In the genomic region with DNA sequence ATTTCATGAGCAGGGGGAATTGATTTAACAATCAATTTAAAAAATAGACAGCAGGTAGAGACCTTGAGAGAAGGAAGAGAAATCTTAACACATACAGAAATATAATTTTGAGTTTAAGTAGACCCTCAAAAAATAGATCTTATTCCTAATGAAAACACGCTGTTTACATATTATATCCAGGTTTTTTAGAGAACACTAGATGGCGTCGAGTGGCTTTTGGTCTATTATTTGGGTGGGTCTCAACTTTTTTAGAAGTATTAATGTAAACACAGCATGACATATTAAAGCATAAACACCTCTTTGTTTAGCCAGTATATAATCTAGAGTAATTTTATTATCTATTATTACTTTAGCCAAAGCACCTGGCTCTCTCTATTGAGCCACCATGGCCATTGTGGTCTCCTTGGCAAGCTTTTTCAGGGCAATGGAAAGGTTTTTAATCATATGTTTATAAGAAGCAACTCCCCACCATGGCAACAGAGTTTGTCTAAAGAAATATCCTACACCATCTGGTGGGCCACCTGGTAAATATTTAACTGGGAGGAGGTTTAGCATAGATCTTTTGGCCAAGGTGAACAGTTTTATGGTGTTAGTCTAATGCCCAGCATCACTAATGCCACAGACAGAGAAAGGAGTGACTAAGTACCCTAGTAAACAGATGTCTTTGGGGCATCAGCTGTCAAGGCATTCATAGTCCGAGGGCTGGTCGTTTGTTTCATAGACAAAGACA, we compare ENCODE assay signal across 13 cellular contexts. TPM values are rescaled to one million over a fixed set of nuclear protein-coding genes. Genes with fewer than 3 reads are reported as not detected.
DNase-seq lines count a peak whose midpoint lies in the region; ATAC-seq and TF ChIP-seq lines count a peak whose summit lies in the region.
"Had no signal": no experiment of that assay in that cellular context is flagged by ENCODE, and none has a peak within 500 bp of the region (broad histone marks: within the 10 kb centered on the region; RNA-seq: fewer than 3 reads in every experiment).

No MANE protein-coding gene starts in this region.

- peak overlapping the region; percentile 77 for H3K27ac Mint-ChIP-seq in activated CD4-positive, alpha-beta memory T cell treated with anti-CD3 and anti-CD28 coated beads, Interleukin-2, amount 10 ng/mL, durations not matched to agents 7 days and 5 days
- no peak overlapping the region for H3K27ac Mint-ChIP-seq in activated CD4-positive, alpha-beta memory T cell treated with anti-CD3 and anti-CD28 coated beads for 36 hours
- peak overlapping the region; percentile 28 to 43 for H3K27ac Mint-ChIP-seq in T-cell
- H3K27ac Mint-ChIP-seq: dendritic cell treated with granulocyte-macrophage colony-stimulating factor and Interleukin-4, amounts not matched to agents 40 ng/mL and 50 ng/mL, for 4 days had no signal

- POLR2A ChIA-PET in activated CD4-positive, alpha-beta memory T cell treated with anti-CD3 and anti-CD28 coated beads, Interleukin-2, amount 10 ng/mL, durations not matched to agents 7 days and 5 days (lab: Charles Lee) = no interaction called here
- POLR2A ChIA-PET in activated CD4-positive, alpha-beta memory T cell treated with anti-CD3 and anti-CD28 coated beads for 36 hours (lab: Charles Lee) = no interaction called here
- POLR2A ChIA-PET in T-cell (lab: Charles Lee) = no interaction called here

- H3K4me3 ChIP-seq in LNCaP clone FGC (ENCODE audit: low read depth, low read length) (no peak overlapping the region), kidney epithelial cell (ENCODE audit: low read depth, low read length) (no peak overlapping the region)
- H3K4me3 ChIP-seq: left ventricle myocardium inferior had no signal

- no peaks in the 10 kb centered on the region for H3K27me3 Mint-ChIP-seq in activated CD4-positive, alpha-beta memory T cell treated with anti-CD3 and anti-CD28 coated beads, Interleukin-2, amount 10 ng/mL, durations not matched to agents 7 days and 5 days
- no peaks in the 10 kb centered on the region for H3K27me3 Mint-ChIP-seq in activated CD4-positive, alpha-beta memory T cell treated with anti-CD3 and anti-CD28 coated beads for 36 hours
- H3K27me3 Mint-ChIP-seq in T-cell = no peaks in the 10 kb centered on the region
- H3K27me3 Mint-ChIP-seq: dendritic cell treated with granulocyte-macrophage colony-stimulating factor and Interleukin-4, amounts not matched to agents 40 ng/mL and 50 ng/mL, for 4 days had no signal

- no peaks in the 10 kb centered on the region for H3K36me3 ChIP-seq in kidney epithelial cell (ENCODE audit: control insufficient read depth, insufficient read depth, low read length)
- H3K36me3 ChIP-seq: left ventricle myocardium inferior had no signal

- no peak for DNase-seq in activated CD4-positive, alpha-beta memory T cell treated with anti-CD3 and anti-CD28 coated beads, Interleukin-2, amount 10 ng/mL, durations not matched to agents 7 days and 5 days
- DNase-seq in activated CD4-positive, alpha-beta memory T cell treated with anti-CD3 and anti-CD28 coated beads for 36 hours = no peak
- no peak for DNase-seq in LNCaP clone FGC (ENCODE audit: low read depth)
- DNase-seq in T-cell = no peak
- DNase-seq in kidney epithelial cell (ENCODE audit: low read depth) = no peak
- DNase-seq in activated T-cell treated with anti-CD3 and anti-CD28 coated beads, Interleukin-2, amount 50 U/mL, for 1 hour = no peak
- no peak for DNase-seq in hepatic stellate cell (ENCODE audit: low spot score)
- DNase-seq in ecto neural progenitor cell (ENCODE audit: low spot score) = no peak
- DNase-seq: activated CD4-positive, CD25-positive, alpha-beta regulatory T cell; left ventricle myocardium inferior had no signal

- intact Hi-C loops in activated CD4-positive, alpha-beta memory T cell treated with anti-CD3 and anti-CD28 coated beads for 36 hours (cut with micrococcal nuclease) = loop anchor here (1.0 kb wide), 1 partner anchor 94 kb away; no protein-coding TSS in a partner anchor

- no peak for ATAC-seq in T-cell (replicated peaks in 1 of 4)

- H3K9me3 Mint-ChIP-seq in activated CD4-positive, alpha-beta memory T cell treated with anti-CD3 and anti-CD28 coated beads, Interleukin-2, amount 10 ng/mL, durations not matched to agents 7 days and 5 days = no peaks in the 10 kb centered on the region
- H3K9me3 Mint-ChIP-seq in activated CD4-positive, alpha-beta memory T cell treated with anti-CD3 and anti-CD28 coated beads for 36 hours = no peaks in the 10 kb centered on the region
- H3K9me3 Mint-ChIP-seq in T-cell = no peaks in the 10 kb centered on the region
- H3K9me3 Mint-ChIP-seq: dendritic cell treated with granulocyte-macrophage colony-stimulating factor and Interleukin-4, amounts not matched to agents 40 ng/mL and 50 ng/mL, for 4 days had no signal

- peak; percentile 30 for TF ChIP-seq CTCF in LNCaP clone FGC (IDR thresholded peaks at IDR 0.05; ENCODE audit: control insufficient read depth, extremely low read depth, insufficient read depth)
- peak; percentile 13 for TF ChIP-seq CTCF in kidney epithelial cell (IDR thresholded peaks at IDR 0.05; ENCODE audit: insufficient read depth, low read length, poor library complexity, severe bottlenecking)

- H3K36me3 Mint-ChIP-seq in activated CD4-positive, alpha-beta memory T cell treated with anti-CD3 and anti-CD28 coated beads, Interleukin-2, amount 10 ng/mL, durations not matched to agents 7 days and 5 days (ENCODE audit: low read depth) = peaks cover 11% of the 10 kb centered on the region
- H3K36me3 Mint-ChIP-seq in activated CD4-positive, alpha-beta memory T cell treated with anti-CD3 and anti-CD28 coated beads for 36 hours = no peaks in the 10 kb centered on the region
- H3K36me3 Mint-ChIP-seq in T-cell = no peaks in the 10 kb centered on the region

- no peaks in the 10 kb centered on the region for H3K27me3 ChIP-seq in kidney epithelial cell (ENCODE audit: control insufficient read depth, insufficient read depth, low read length)

- CTCF ChIA-PET in activated CD4-positive, alpha-beta memory T cell treated with anti-CD3 and anti-CD28 coated beads, Interleukin-2, amount 10 ng/mL, durations not matched to agents 7 days and 5 days (lab: Charles Lee) = interaction anchor here (3.5 kb wide), 1 partner anchor 93 kb away, joined by 14 read pairs; no protein-coding TSS in a partner anchor
- CTCF ChIA-PET in activated CD4-positive, alpha-beta memory T cell treated with anti-CD3 and anti-CD28 coated beads for 36 hours (lab: Charles Lee) = interaction anchor here (1.6 kb wide), 2 partner anchors 93 to 94 kb away, joined by 4 to 8 read pairs; no protein-coding TSS in a partner anchor
- CTCF ChIA-PET in T-cell (lab: Charles Lee) = interaction anchor here in 1 of 2 donors (0.7 kb wide), 1 partner anchor 64 kb away, joined by 3 read pairs; no protein-coding TSS in a partner anchor

- H3K4me3 Mint-ChIP-seq in activated CD4-positive, alpha-beta memory T cell treated with anti-CD3 and anti-CD28 coated beads, Interleukin-2, amount 10 ng/mL, durations not matched to agents 7 days and 5 days = no peak overlapping the region
- no peak overlapping the region for H3K4me3 Mint-ChIP-seq in activated CD4-positive, alpha-beta memory T cell treated with anti-CD3 and anti-CD28 coated beads for 36 hours
- no peak overlapping the region for H3K4me3 Mint-ChIP-seq in T-cell
- H3K4me3 Mint-ChIP-seq: dendritic cell treated with granulocyte-macrophage colony-stimulating factor and Interleukin-4, amounts not matched to agents 40 ng/mL and 50 ng/mL, for 4 days had no signal

- H3K4me1 Mint-ChIP-seq in activated CD4-positive, alpha-beta memory T cell treated with anti-CD3 and anti-CD28 coated beads, Interleukin-2, amount 10 ng/mL, durations not matched to agents 7 days and 5 days = peaks cover 41% of the 10 kb centered on the region
- peaks cover 33% of the 10 kb centered on the region for H3K4me1 Mint-ChIP-seq in activated CD4-positive, alpha-beta memory T cell treated with anti-CD3 and anti-CD28 coated beads for 36 hours (ENCODE audit: low read depth)
- H3K4me1 Mint-ChIP-seq in T-cell = peaks cover 19 to 35% (median 25%) of the 10 kb centered on the region in 3 donors

RNA-seq across cellular contexts. Expression of a gene that starts 59.7 kb away (rescaled TPM):
- not detected for total RNA-seq in activated CD4-positive, alpha-beta memory T cell treated with anti-CD3 and anti-CD28 coated beads, Interleukin-2, amount 10 ng/mL, durations not matched to agents 7 days and 5 days
- not detected for total RNA-seq in activated CD4-positive, alpha-beta memory T cell treated with anti-CD3 and anti-CD28 coated beads for 36 hours
- 10 to 100 TPM in 3 of 5 donors, not detected in 2; 16.0 to 23.7 (median 20.8) TPM for total RNA-seq in T-cell
- 1.5 and 2.1 TPM in 2 replicates for total RNA-seq in kidney epithelial cell
- total RNA-seq: Daoy, glomerular endothelial cell, left ventricle myocardium inferior had no signal
